1 cellular context compared by ENCODE assay signal in the genomic region with DNA sequence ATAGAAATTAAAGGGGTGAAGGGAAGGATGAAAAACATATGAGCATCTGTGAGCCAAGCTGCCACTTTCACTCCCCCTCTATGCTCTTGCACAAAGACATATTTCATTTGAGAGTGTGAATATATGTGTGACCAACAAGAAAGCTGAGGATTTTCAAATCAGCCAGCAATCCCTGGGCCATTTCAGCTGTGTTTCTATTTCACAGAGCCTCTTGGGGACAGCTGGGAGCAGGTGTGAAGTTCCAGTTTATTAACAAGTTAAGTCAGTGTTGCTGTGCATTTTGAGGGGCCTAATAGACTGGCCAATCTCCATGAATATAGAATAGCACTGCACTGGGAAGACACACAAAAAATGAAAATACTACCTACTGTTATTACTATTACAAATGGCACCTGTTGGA.
TF ChIP-seq lines count a peak whose summit lies in the region.

No MANE protein-coding gene starts in this region.

TF ChIP-seq in GM23338, 12 proteins besides CTCF, POLR2A, EP300 and RAD21 (continued from another document):
- TF ChIP-seq, protein P1, sequence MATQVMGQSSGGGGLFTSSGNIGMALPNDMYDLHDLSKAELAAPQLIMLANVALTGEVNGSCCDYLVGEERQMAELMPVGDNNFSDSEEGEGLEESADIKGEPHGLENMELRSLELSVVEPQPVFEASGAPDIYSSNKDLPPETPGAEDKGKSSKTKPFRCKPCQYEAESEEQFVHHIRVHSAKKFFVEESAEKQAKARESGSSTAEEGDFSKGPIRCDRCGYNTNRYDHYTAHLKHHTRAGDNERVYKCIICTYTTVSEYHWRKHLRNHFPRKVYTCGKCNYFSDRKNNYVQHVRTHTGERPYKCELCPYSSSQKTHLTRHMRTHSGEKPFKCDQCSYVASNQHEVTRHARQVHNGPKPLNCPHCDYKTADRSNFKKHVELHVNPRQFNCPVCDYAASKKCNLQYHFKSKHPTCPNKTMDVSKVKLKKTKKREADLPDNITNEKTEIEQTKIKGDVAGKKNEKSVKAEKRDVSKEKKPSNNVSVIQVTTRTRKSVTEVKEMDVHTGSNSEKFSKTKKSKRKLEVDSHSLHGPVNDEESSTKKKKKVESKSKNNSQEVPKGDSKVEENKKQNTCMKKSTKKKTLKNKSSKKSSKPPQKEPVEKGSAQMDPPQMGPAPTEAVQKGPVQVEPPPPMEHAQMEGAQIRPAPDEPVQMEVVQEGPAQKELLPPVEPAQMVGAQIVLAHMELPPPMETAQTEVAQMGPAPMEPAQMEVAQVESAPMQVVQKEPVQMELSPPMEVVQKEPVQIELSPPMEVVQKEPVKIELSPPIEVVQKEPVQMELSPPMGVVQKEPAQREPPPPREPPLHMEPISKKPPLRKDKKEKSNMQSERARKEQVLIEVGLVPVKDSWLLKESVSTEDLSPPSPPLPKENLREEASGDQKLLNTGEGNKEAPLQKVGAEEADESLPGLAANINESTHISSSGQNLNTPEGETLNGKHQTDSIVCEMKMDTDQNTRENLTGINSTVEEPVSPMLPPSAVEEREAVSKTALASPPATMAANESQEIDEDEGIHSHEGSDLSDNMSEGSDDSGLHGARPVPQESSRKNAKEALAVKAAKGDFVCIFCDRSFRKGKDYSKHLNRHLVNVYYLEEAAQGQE (IDR thresholded peaks at IDR 0.05; ENCODE audit: unreplicated experiment): no peak
- no peak for TF ChIP-seq CREB1 (CRISPR knock-in tag; IDR thresholded peaks at IDR 0.05; ENCODE audit: low read depth)
- TF ChIP-seq, protein P2, sequence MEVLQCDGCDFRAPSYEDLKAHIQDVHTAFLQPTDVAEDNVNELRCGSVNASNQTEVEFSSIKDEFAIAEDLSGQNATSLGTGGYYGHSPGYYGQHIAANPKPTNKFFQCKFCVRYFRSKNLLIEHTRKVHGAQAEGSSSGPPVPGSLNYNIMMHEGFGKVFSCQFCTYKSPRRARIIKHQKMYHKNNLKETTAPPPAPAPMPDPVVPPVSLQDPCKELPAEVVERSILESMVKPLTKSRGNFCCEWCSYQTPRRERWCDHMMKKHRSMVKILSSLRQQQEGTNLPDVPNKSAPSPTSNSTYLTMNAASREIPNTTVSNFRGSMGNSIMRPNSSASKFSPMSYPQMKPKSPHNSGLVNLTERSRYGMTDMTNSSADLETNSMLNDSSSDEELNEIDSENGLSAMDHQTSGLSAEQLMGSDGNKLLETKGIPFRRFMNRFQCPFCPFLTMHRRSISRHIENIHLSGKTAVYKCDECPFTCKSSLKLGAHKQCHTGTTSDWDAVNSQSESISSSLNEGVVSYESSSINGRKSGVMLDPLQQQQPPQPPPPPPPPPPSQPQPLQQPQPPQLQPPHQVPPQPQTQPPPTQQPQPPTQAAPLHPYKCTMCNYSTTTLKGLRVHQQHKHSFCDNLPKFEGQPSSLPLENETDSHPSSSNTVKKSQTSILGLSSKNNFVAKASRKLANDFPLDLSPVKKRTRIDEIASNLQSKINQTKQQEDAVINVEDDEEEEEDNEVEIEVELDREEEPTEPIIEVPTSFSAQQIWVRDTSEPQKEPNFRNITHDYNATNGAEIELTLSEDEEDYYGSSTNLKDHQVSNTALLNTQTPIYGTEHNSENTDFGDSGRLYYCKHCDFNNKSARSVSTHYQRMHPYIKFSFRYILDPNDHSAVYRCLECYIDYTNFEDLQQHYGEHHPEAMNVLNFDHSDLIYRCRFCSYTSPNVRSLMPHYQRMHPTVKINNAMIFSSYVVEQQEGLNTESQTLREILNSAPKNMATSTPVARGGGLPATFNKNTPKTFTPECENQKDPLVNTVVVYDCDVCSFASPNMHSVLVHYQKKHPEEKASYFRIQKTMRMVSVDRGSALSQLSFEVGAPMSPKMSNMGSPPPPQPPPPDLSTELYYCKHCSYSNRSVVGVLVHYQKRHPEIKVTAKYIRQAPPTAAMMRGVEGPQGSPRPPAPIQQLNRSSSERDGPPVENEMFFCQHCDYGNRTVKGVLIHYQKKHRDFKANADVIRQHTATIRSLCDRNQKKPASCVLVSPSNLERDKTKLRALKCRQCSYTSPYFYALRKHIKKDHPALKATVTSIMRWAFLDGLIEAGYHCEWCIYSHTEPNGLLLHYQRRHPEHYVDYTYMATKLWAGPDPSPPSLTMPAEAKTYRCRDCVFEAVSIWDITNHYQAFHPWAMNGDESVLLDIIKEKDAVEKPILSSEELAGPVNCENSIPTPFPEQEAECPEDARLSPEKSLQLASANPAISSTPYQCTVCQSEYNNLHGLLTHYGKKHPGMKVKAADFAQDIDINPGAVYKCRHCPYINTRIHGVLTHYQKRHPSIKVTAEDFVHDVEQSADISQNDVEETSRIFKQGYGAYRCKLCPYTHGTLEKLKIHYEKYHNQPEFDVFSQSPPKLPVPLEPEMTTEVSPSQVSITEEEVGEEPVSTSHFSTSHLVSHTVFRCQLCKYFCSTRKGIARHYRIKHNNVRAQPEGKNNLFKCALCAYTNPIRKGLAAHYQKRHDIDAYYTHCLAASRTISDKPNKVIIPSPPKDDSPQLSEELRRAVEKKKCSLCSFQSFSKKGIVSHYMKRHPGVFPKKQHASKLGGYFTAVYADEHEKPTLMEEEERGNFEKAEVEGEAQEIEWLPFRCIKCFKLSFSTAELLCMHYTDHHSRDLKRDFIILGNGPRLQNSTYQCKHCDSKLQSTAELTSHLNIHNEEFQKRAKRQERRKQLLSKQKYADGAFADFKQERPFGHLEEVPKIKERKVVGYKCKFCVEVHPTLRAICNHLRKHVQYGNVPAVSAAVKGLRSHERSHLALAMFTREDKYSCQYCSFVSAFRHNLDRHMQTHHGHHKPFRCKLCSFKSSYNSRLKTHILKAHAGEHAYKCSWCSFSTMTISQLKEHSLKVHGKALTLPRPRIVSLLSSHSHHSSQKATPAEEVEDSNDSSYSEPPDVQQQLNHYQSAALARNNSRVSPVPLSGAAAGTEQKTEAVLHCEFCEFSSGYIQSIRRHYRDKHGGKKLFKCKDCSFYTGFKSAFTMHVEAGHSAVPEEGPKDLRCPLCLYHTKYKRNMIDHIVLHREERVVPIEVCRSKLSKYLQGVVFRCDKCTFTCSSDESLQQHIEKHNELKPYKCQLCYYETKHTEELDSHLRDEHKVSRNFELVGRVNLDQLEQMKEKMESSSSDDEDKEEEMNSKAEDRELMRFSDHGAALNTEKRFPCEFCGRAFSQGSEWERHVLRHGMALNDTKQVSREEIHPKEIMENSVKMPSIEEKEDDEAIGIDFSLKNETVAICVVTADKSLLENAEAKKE (CRISPR knock-in tag; IDR thresholded peaks at IDR 0.05): no peak
- no peak for TF ChIP-seq JUNB (IDR thresholded peaks at IDR 0.05; ENCODE audit: unreplicated experiment)
- TF ChIP-seq ZNF331 (CRISPR knock-in tag; IDR thresholded peaks at IDR 0.05; ENCODE audit: low read depth): no peak
- no peak for TF ChIP-seq EZH2 (IDR thresholded peaks at IDR 0.05; ENCODE audit: low read depth, unreplicated experiment)
- TF ChIP-seq EZH2phosphoT487 (IDR thresholded peaks at IDR 0.05; ENCODE audit: unreplicated experiment): no peak
- TF ChIP-seq STAT1 (IDR thresholded peaks at IDR 0.05; ENCODE audit: unreplicated experiment): no peak
